22 cellular contexts compared by ENCODE assay signal in the genomic region with DNA sequence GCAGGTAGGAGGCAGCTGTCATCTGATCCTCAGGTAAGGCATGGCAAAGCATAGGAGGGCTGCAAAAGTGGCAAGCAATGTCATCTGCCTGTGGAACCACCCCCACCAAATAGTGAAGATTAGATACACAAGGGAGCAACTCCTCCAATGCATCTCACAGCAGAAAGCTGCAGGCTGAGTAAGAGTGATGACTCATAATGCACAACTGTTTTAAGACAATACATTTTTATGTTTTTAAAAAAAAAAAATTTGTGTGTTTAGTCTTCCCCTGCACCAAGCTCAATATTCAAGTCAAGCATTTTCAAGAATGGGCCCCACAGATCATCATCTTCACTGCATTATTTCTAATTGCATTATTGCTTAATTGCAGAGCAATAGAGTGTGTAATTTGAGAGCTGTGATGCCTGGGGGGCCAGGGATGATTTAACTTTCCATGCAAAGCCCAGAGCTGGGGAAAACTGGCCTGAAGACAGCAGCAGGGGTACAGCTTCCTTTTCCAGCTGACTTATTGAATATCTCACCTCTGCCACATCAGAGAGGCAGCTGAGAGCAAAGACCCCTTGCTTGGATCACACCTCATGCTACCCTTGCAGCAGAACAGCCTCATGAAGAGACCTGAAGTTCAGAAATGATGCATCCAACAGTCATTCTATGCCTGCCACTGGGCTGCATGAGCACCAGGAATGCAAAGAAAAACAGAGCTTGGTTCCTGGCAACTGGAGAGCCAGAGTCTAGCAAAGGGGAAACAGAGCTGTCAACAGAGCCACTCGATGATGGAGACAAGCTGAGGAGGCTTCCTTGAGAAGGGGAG. TPM values are rescaled to one million over a fixed set of nuclear protein-coding genes. Genes with fewer than 3 reads are reported as not detected.
DNase-seq lines count a peak whose midpoint lies in the region; ATAC-seq and TF ChIP-seq lines count a peak whose summit lies in the region.
"Had no signal": no experiment of that assay in that cellular context is flagged by ENCODE, and none has a peak within 500 bp of the region (broad histone marks: within the 10 kb centered on the region; RNA-seq: fewer than 3 reads in every experiment).

No MANE protein-coding gene starts in this region.

- H3K27ac ChIP-seq in foreskin keratinocyte, result no peak overlapping the region
- H3K27ac ChIP-seq: brain microvascular endothelial cell, skin epidermis, upper lobe of left lung had no signal

- 0 out of 3 replicates have a peak, but pooled peaks have one; percentile 33 for ATAC-seq in SK-N-SH treated with all-trans-retinoic acid at 6 μM for 48 hours
- ATAC-seq in foreskin keratinocyte, result peak; percentile 57
- ATAC-seq in left lobe of liver, result no peak
- no peak for ATAC-seq in GM18870 (IDR thresholded peaks at IDR 0.05; ENCODE audit: unreplicated experiment)
- ATAC-seq: effector memory CD8-positive, alpha-beta T cell; HCT116 had no signal

- no peaks in the 10 kb centered on the region for H3K4me1 ChIP-seq in foreskin keratinocyte
- H3K4me1 ChIP-seq: BE2C, upper lobe of left lung had no signal

- H3K27me3 ChIP-seq in foreskin keratinocyte, result no peaks in the 10 kb centered on the region
- H3K27me3 ChIP-seq: brain microvascular endothelial cell, upper lobe of left lung had no signal

- TF ChIP-seq CTCF in foreskin keratinocyte (conservative IDR thresholded peaks at IDR 0.05), result no peak

- peak; percentile 47 for DNase-seq in AG08395 (ENCODE audit: low spot score)
- DNase-seq in ELR (ENCODE audit: low read depth), result peak; percentile 71
- peak in 1 of 2 donors; percentile 30 for DNase-seq in foreskin keratinocyte
- no peak for DNase-seq in left lobe of liver (ENCODE audit: low spot score)
- no peak for DNase-seq in stimulated activated naive CD4-positive, alpha-beta T cell (lab: John Stamatoyannopoulos, UW)
- no peak for DNase-seq in NCI-H1092 treated with DMSO at 0.1 percent for 48 hours (lab: John Stamatoyannopoulos, UW)
- DNase-seq: activated naive CD4-positive, alpha-beta T cell; BE2C; brain microvascular endothelial cell; effector memory CD8-positive, alpha-beta T cell; midbrain; NCI-H1436 treated with DMSO at 0.1 percent for 48 hours; NCI-H446 treated with DMSO at 0.1 percent for 48 hours; occipital lobe; OCI-M1; stimulated activated naive CD4-positive, alpha-beta T cell treated with Interleukin-2 at 50 U/mL for 16 hours; upper lobe of left lung had no signal

TF ChIP-seq in SK-N-SH treated with all-trans-retinoic acid at 6 μM for 48 hours, 23 proteins besides CTCF, POLR2A, EP300 and RAD21:
- no peak for TF ChIP-seq ARNTL (CRISPR knock-in tag; IDR thresholded peaks at IDR 0.05; ENCODE audit: borderline replicate concordance, low read depth)
- TF ChIP-seq GLIS3 (CRISPR knock-in tag; IDR thresholded peaks at IDR 0.05), result no peak
- no peak for TF ChIP-seq ZFP30 (CRISPR knock-in tag; IDR thresholded peaks at IDR 0.05)
- TF ChIP-seq ZFP3 (CRISPR knock-in tag; IDR thresholded peaks at IDR 0.05), result no peak
- no peak for TF ChIP-seq ZNF8 (CRISPR knock-in tag; IDR thresholded peaks at IDR 0.05)
- TF ChIP-seq, protein P1, sequence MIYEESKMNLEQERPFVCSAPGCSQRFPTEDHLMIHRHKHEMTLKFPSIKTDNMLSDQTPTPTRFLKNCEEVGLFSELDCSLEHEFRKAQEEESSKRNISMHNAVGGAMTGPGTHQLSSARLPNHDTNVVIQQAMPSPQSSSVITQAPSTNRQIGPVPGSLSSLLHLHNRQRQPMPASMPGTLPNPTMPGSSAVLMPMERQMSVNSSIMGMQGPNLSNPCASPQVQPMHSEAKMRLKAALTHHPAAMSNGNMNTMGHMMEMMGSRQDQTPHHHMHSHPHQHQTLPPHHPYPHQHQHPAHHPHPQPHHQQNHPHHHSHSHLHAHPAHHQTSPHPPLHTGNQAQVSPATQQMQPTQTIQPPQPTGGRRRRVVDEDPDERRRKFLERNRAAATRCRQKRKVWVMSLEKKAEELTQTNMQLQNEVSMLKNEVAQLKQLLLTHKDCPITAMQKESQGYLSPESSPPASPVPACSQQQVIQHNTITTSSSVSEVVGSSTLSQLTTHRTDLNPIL (CRISPR knock-in tag; IDR thresholded peaks at IDR 0.05; ENCODE audit: low read depth), result no peak
- no peak for TF ChIP-seq TCF4 (CRISPR knock-in tag; IDR thresholded peaks at IDR 0.05; ENCODE audit: borderline replicate concordance)
- TF ChIP-seq OSR1 (CRISPR knock-in tag; IDR thresholded peaks at IDR 0.05), result no peak
- no peak for TF ChIP-seq PPARA (CRISPR knock-in tag; IDR thresholded peaks at IDR 0.05; ENCODE audit: borderline replicate concordance)
- TF ChIP-seq ZNF565 (CRISPR knock-in tag; conservative IDR thresholded peaks at IDR 0.05; ENCODE audit: low read depth), result no peak
- TF ChIP-seq CSRNP3 (CRISPR knock-in tag; IDR thresholded peaks at IDR 0.05), result no peak
- TF ChIP-seq ZNF70 (CRISPR knock-in tag; IDR thresholded peaks at IDR 0.05), result no peak
- TF ChIP-seq BACH2 (CRISPR knock-in tag; IDR thresholded peaks at IDR 0.05; ENCODE audit: borderline replicate concordance), result no peak

RNA-seq across cellular contexts. Expression of gene POP4, which starts 22.7 kb away (rescaled TPM):
- total RNA-seq in foreskin keratinocyte (88.1 and 92.2 TPM in 2 replicates), left lobe of liver (35.2 TPM)
- polyA plus RNA-seq in foreskin keratinocyte, result 90.7 and 101 TPM in 2 replicates

RNA-seq across cellular contexts. Expression of gene VSTM2B, which starts 57.6 kb away (rescaled TPM):
- total RNA-seq in foreskin keratinocyte, result not detected in 2 replicates
- not detected in 2 replicates for polyA plus RNA-seq in foreskin keratinocyte
- not detected for total RNA-seq in left lobe of liver
- total RNA-seq: activated CD8-positive, alpha-beta memory T cell treated with anti-CD3 and anti-CD28 coated beads for 36 hours; upper lobe of left lung had no signal

Comparison
In these comparisons a context has a peak if more than half of its experiments do, and no peak if none do; other contexts are left out.
1. DNase-seq: peak in AG08395 (single experiment) and ELR (single experiment); none in left lobe of liver (single experiment), stimulated activated naive CD4-positive, alpha-beta T cell (0 of 6) and NCI-H1092 treated with DMSO at 0.1 percent for 48 hours (single experiment).
2. ATAC-seq: peak in SK-N-SH treated with all-trans-retinoic acid at 6 μM for 48 hours (single experiment) and foreskin keratinocyte (single experiment); none in left lobe of liver (single experiment) and GM18870 (single experiment).